ENCODE assay signal across 23 cellular contexts in the genomic region with DNA sequence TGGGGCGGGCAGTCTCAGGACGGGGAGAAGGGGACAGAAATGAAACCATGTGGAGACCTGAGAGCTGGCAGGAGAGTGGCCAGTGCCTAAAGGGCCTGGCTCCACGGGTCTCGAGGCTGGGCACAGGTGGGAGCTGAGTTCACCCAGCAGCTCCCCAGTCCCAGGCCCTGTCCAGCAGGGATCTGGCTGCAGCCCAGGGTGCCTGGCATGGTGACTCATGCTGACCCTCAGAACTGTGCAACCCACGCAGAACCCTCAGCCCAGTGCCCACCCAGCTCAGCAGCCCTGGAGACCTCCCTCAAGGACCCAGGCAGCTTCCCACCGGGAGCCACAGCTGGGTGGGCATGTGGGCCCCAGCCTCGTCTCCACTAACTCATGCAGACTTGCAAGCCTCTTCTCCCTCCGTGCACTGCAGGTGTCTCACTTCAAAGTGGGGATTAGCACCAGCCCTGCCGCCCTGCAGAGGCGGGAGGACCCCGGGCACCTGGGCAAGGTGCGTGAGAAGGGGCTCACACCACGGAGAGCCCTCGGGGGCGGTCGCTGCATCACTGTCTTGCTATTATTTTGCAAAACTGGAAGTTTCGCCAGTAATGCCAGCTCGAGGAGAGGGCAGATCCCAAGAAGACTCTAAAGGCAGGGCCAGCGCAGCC.
"Had no signal": no experiment of that assay in that cellular context is flagged by ENCODE, and none has a peak within 500 bp of the region (broad histone marks: within the 10 kb centered on the region; RNA-seq: fewer than 3 reads in every experiment).

No MANE protein-coding gene starts in this region.

- H3K36me3 Mint-ChIP-seq: naive B cell had no signal

- H3K27me3 Mint-ChIP-seq: activated CD8-positive, alpha-beta T cell treated with anti-CD3 and anti-CD28 coated beads for 36 hours; central memory CD8-positive, alpha-beta T cell; naive B cell had no signal

- DNase-seq: activated CD4-positive, alpha-beta T cell treated with anti-CD3 and anti-CD28 coated beads for 4 hours; activated CD8-positive, alpha-beta T cell treated with anti-CD3 and anti-CD28 coated beads for 36 hours; activated naive CD4-positive, alpha-beta T cell treated with anti-CD3 and anti-CD28 coated beads, Interleukin-2, amount 50 U/mL, for 16 hours; activated T-cell treated with anti-CD3 and anti-CD28 coated beads, Interleukin-2, amount 50 U/mL, for 1 hour; aorta; colonic mucosa; endodermal cell; foreskin keratinocyte; glutamatergic neuron; hypothalamus; mammary epithelial cell; mucosa of descending colon; naive B cell; nucleus accumbens; posterior cingulate gyrus; stimulated activated CD4-positive, alpha-beta T cell treated with anti-CD3 and anti-CD28 coated beads, Interleukin-12 subunit alpha, Interleukin-12 subunit beta, amount 100 ng/mL, for 4 hours; stimulated activated CD4-positive, alpha-beta T cell treated with anti-CD3 and anti-CD28 coated beads, Interleukin-1b, Interleukin-23, amount 100 ng/mL, for 48 hours; stimulated activated naive CD8-positive, alpha-beta T cell treated with anti-CD3 and anti-CD28 coated beads, Interleukin-15, Interleukin-2, amounts not matched to agents 100 U/mL and 50 U/mL, for 24 hours; SW 1271 had no signal

- H3K27me3 ChIP-seq: colonic mucosa, foreskin keratinocyte, tibial nerve had no signal

- ATAC-seq: activated CD8-positive, alpha-beta T cell treated with anti-CD3 and anti-CD28 coated beads for 36 hours; foreskin keratinocyte; left lobe of liver; mucosa of descending colon; stimulated activated naive CD8-positive, alpha-beta T cell treated with anti-CD3 and anti-CD28 coated beads, Interleukin-15, Interleukin-2, amounts not matched to agents 100 U/mL and 50 U/mL, for 24 hours had no signal

- H3K4me3 ChIP-seq: colonic mucosa, mucosa of descending colon, tibial nerve had no signal

- H3K9me3 Mint-ChIP-seq: activated CD8-positive, alpha-beta T cell treated with anti-CD3 and anti-CD28 coated beads for 36 hours; activated T-helper 2 cell treated with anti-CD3 and anti-CD28 coated beads, Interferon-gamma antibody, Interleukin-2, Interleukin-4, amounts not matched to agents 10 μg/mL and 5 μg/mL and 100 μg/mL, durations not matched to agents 14 hours and 24 hours and 36 hours; central memory CD8-positive, alpha-beta T cell; endodermal cell; naive B cell had no signal

- H3K27ac ChIP-seq: colonic mucosa, foreskin keratinocyte, tibial nerve had no signal

- H3K9me3 ChIP-seq: colonic mucosa, mucosa of descending colon, tibial nerve had no signal

- H3K27ac Mint-ChIP-seq: activated CD8-positive, alpha-beta T cell treated with anti-CD3 and anti-CD28 coated beads for 36 hours; activated T-helper 2 cell treated with anti-CD3 and anti-CD28 coated beads, Interferon-gamma antibody, Interleukin-2, Interleukin-4, amounts not matched to agents 10 μg/mL and 5 μg/mL and 100 μg/mL, durations not matched to agents 14 hours and 24 hours and 36 hours; endodermal cell; naive B cell had no signal

- H3K4me1 Mint-ChIP-seq: naive B cell had no signal

- H3K36me3 ChIP-seq: colonic mucosa, tibial nerve had no signal

- H3K4me3 Mint-ChIP-seq: activated CD8-positive, alpha-beta T cell treated with anti-CD3 and anti-CD28 coated beads for 36 hours; central memory CD8-positive, alpha-beta T cell; endodermal cell; naive B cell had no signal
